32 cellular contexts compared by ENCODE assay signal in genomic region chr5:110268283-110268682, GRCh38.
"Had no signal": no experiment of that assay in that cellular context is flagged by ENCODE, and none has a peak within 500 bp of the region (broad histone marks: within the 10 kb centered on the region; RNA-seq: fewer than 3 reads in every experiment).

No MANE protein-coding gene starts in this region.

- H3K4me1 ChIP-seq: body of pancreas, lower lobe of right lung, parathyroid adenoma, psoas muscle had no signal

- H3K27me3 ChIP-seq: body of pancreas, sigmoid colon had no signal

- H3K79me2 ChIP-seq: parathyroid adenoma had no signal

- H3K36me3 ChIP-seq: lower lobe of right lung, sigmoid colon, thoracic aorta had no signal

- ATAC-seq: body of pancreas; esophagus mucosa; left lobe of liver; lower lobe of right lung; mucosa of descending colon; natural killer cell treated with Interleukin-12 subunit alpha and Interleukin-12 subunit beta and Interleukin-15 and Interleukin-18, amount 100 ng/mL, for 72 hours; psoas muscle; stimulated activated effector memory CD8-positive, alpha-beta T cell treated with anti-CD3 and anti-CD28 coated beads, Interleukin-12 subunit alpha, Interleukin-12 subunit beta, amount 100 ng/mL, for 72 hours; T-helper 17 cell had no signal

- H3K27ac Mint-ChIP-seq: activated CD4-positive, alpha-beta memory T cell treated with anti-CD3 and anti-CD28 coated beads, Interleukin-2, amount 10 ng/mL, durations not matched to agents 7 days and 5 days; activated CD4-positive, alpha-beta T cell treated with anti-CD3 and anti-CD28 coated beads, Interleukin-2, amount 10 ng/mL, durations not matched to agents 7 days and 5 days; activated naive CD8-positive, alpha-beta T cell; activated T-cell treated with anti-CD3 and anti-CD28 coated beads, Interleukin-2, amount 50 U/mL, for 24 hours; natural killer cell treated with Interleukin-12 subunit alpha and Interleukin-12 subunit beta and Interleukin-15 and Interleukin-18, amount 100 ng/mL, for 72 hours; stimulated activated effector memory CD8-positive, alpha-beta T cell treated with anti-CD3 and anti-CD28 coated beads, Interleukin-12 subunit alpha, Interleukin-12 subunit beta, amount 100 ng/mL, for 72 hours; stimulated activated naive CD8-positive, alpha-beta T cell treated with anti-CD3 and anti-CD28 coated beads, Interleukin-15, Interleukin-2, amounts not matched to agents 100 ng/mL and 50 ng/mL, for 24 hours; T-helper 17 cell had no signal

- H3K9me3 ChIP-seq: body of pancreas, lower lobe of right lung, mucosa of descending colon, psoas muscle, sigmoid colon, thoracic aorta had no signal

- H3K9me3 Mint-ChIP-seq: activated CD4-positive, alpha-beta memory T cell treated with anti-CD3 and anti-CD28 coated beads, Interleukin-2, amount 10 ng/mL, durations not matched to agents 7 days and 5 days; activated CD4-positive, alpha-beta T cell treated with anti-CD3 and anti-CD28 coated beads, Interleukin-2, amount 10 ng/mL, durations not matched to agents 7 days and 5 days; activated T-cell treated with anti-CD3 and anti-CD28 coated beads, Interleukin-2, amount 50 U/mL, for 24 hours; stimulated activated effector memory CD8-positive, alpha-beta T cell treated with anti-CD3 and anti-CD28 coated beads, Interleukin-12 subunit alpha, Interleukin-12 subunit beta, amount 100 ng/mL, for 72 hours; stimulated activated naive CD8-positive, alpha-beta T cell treated with anti-CD3 and anti-CD28 coated beads, Interleukin-15, Interleukin-2, amounts not matched to agents 100 ng/mL and 50 ng/mL, for 24 hours had no signal

- H3K4me3 Mint-ChIP-seq: activated CD4-positive, alpha-beta memory T cell treated with anti-CD3 and anti-CD28 coated beads, Interleukin-2, amount 10 ng/mL, durations not matched to agents 7 days and 5 days; activated CD4-positive, alpha-beta T cell treated with anti-CD3 and anti-CD28 coated beads, Interleukin-2, amount 10 ng/mL, durations not matched to agents 7 days and 5 days; activated naive CD8-positive, alpha-beta T cell; activated T-cell treated with anti-CD3 and anti-CD28 coated beads, Interleukin-2, amount 50 U/mL, for 24 hours; natural killer cell treated with Interleukin-12 subunit alpha and Interleukin-12 subunit beta and Interleukin-15 and Interleukin-18, amount 100 ng/mL, for 72 hours; stimulated activated effector memory CD8-positive, alpha-beta T cell treated with anti-CD3 and anti-CD28 coated beads, Interleukin-12 subunit alpha, Interleukin-12 subunit beta, amount 100 ng/mL, for 72 hours; stimulated activated naive CD8-positive, alpha-beta T cell treated with anti-CD3 and anti-CD28 coated beads, Interleukin-15, Interleukin-2, amounts not matched to agents 100 ng/mL and 50 ng/mL, for 24 hours; T-helper 17 cell had no signal

- H2AFZ ChIP-seq: parathyroid adenoma had no signal

- H3K9ac ChIP-seq: parathyroid adenoma had no signal

- DNase-seq: activated CD4-positive, alpha-beta memory T cell treated with anti-CD3 and anti-CD28 coated beads, Interleukin-2, amount 10 ng/mL, durations not matched to agents 7 days and 5 days; activated CD4-positive, alpha-beta T cell treated with anti-CD3 and anti-CD28 coated beads for 1 hour; activated CD4-positive, alpha-beta T cell treated with anti-CD3 and anti-CD28 coated beads, Interleukin-2, amount 10 ng/mL, durations not matched to agents 7 days and 5 days; activated CD8-positive, alpha-beta memory T cell treated with anti-CD3 and anti-CD28 coated beads, Interleukin-2, amount 50 U/mL, for 48 hours; activated naive CD4-positive, alpha-beta T cell treated with Interleukin-2 at 50 U/mL for 16 hours; activated T-cell treated with anti-CD3 and anti-CD28 coated beads, Interleukin-2, amount 50 U/mL, for 24 hours; aorta; body of pancreas; cerebellar nuclear complex; cortex of kidney; foreskin fibroblast; head of caudate nucleus; hypothalamus; kidney glomerular epithelial cell; lower lobe of right lung; mesenchymal stem cell; mucosa of descending colon; nucleus accumbens; psoas muscle; sigmoid colon; small intestine; stimulated activated CD4-positive, alpha-beta T cell treated with anti-CD3 and anti-CD28 coated beads, Interleukin-4, amount 100 ng/mL, for 24 hours; T-helper 17 cell; trophoblast cell had no signal

- H3K27me3 Mint-ChIP-seq: activated CD4-positive, alpha-beta memory T cell treated with anti-CD3 and anti-CD28 coated beads, Interleukin-2, amount 10 ng/mL, durations not matched to agents 7 days and 5 days; activated CD4-positive, alpha-beta T cell treated with anti-CD3 and anti-CD28 coated beads, Interleukin-2, amount 10 ng/mL, durations not matched to agents 7 days and 5 days; activated T-cell treated with anti-CD3 and anti-CD28 coated beads, Interleukin-2, amount 50 U/mL, for 24 hours; natural killer cell treated with Interleukin-12 subunit alpha and Interleukin-12 subunit beta and Interleukin-15 and Interleukin-18, amount 100 ng/mL, for 72 hours; stimulated activated naive CD8-positive, alpha-beta T cell treated with anti-CD3 and anti-CD28 coated beads, Interleukin-15, Interleukin-2, amounts not matched to agents 100 ng/mL and 50 ng/mL, for 24 hours had no signal

- H3K4me1 Mint-ChIP-seq: activated CD4-positive, alpha-beta memory T cell treated with anti-CD3 and anti-CD28 coated beads, Interleukin-2, amount 10 ng/mL, durations not matched to agents 7 days and 5 days; stimulated activated effector memory CD8-positive, alpha-beta T cell treated with anti-CD3 and anti-CD28 coated beads, Interleukin-12 subunit alpha, Interleukin-12 subunit beta, amount 100 ng/mL, for 72 hours had no signal

- H3K36me3 Mint-ChIP-seq: activated naive CD8-positive, alpha-beta T cell; natural killer cell treated with Interleukin-12 subunit alpha and Interleukin-12 subunit beta and Interleukin-15 and Interleukin-18, amount 100 ng/mL, for 72 hours; stimulated activated effector memory CD8-positive, alpha-beta T cell treated with anti-CD3 and anti-CD28 coated beads, Interleukin-12 subunit alpha, Interleukin-12 subunit beta, amount 100 ng/mL, for 72 hours had no signal

- H3K4me3 ChIP-seq: body of pancreas, lower lobe of right lung, mucosa of descending colon, psoas muscle, sigmoid colon, thoracic aorta had no signal

- H3K27ac ChIP-seq: body of pancreas, lower lobe of right lung, parathyroid adenoma, psoas muscle, sigmoid colon had no signal
